In the genomic region with DNA sequence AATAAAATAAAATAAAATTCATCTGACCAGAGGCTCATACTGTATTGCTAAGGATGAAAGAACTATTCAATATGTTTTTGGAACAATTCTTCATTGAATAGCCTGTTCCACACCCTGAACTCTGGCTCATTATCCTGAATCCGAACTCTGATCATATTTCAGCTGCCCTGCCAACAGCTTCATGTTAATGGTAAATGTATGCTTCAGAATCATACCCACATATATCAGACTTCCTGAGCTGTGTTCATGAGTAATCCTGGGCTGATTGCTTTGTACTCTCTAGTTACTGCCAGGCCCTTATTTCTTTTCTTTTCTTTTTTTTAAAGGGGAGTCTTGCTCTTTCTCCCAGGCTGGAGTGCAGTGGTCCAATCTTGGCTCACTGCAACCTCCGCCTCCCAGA, we compare ENCODE assay signal across 13 cellular contexts. TPM values are rescaled to one million over a fixed set of nuclear protein-coding genes. Genes with fewer than 3 reads are reported as not detected.
DNase-seq lines count a peak whose midpoint lies in the region; TF ChIP-seq lines count a peak whose summit lies in the region.
"Had no signal": no experiment of that assay in that cellular context is flagged by ENCODE, and none has a peak within 500 bp of the region (broad histone marks: within the 10 kb centered on the region; RNA-seq: fewer than 3 reads in every experiment).

No MANE protein-coding gene starts in this region.

- TF ChIP-seq CTCF in AG04450 (IDR thresholded peaks at IDR 0.05; ENCODE audit: low read depth, low read length) (no peak), astrocyte of the spinal cord (IDR thresholded peaks at IDR 0.05; ENCODE audit: low read depth, low read length) (no peak)

- no peak overlapping the region for H3K27ac ChIP-seq in AG04450 (ENCODE audit: low read depth, low read length)
- H3K27ac ChIP-seq: upper lobe of right lung had no signal

- H3K27me3 ChIP-seq in AG04450 (ENCODE audit: control insufficient read depth, insufficient read depth, low read length): no peaks in the 10 kb centered on the region
- H3K27me3 ChIP-seq: upper lobe of right lung had no signal

- H3K9me3 ChIP-seq in AG04450 (ENCODE audit: control insufficient read depth, insufficient read depth, low read length): no peaks in the 10 kb centered on the region
- H3K9me3 ChIP-seq: upper lobe of right lung had no signal

- POLR2A ChIA-PET in AG04450 (lab: Yijun Ruan, JAX): interaction anchor here (0.6 to 1.1 kb wide), 4 partner anchors 12 to 151 kb away, joined by 4 to 9 read pairs (median 7); a partner anchor contains a TSS

- H3K4me3 ChIP-seq in AG04450 (ENCODE audit: low read depth, low read length) (no peak overlapping the region), astrocyte of the spinal cord (ENCODE audit: low read depth, low read length) (no peak overlapping the region)
- H3K4me3 ChIP-seq: upper lobe of right lung had no signal

- in situ Hi-C loops in astrocyte of the spinal cord (cut with HindIII; ENCODE audit: low sequenced_read_pairs): no loop called here

- DNase-seq in AG04450 (ENCODE audit: low read depth, low spot score) (peak; percentile 11), HS-5 (ENCODE audit: low read depth) (peak; percentile 51), astrocyte of the spinal cord (ENCODE audit: low read depth, low spot score) (peak; percentile 65), foreskin melanocyte (peak; percentile 32), ureter (ENCODE audit: low spot score) (no peak), SKM-1 (lab: John Stamatoyannopoulos, UW; ENCODE audit: unreplicated experiment) (no peak), COLO668 (lab: John Stamatoyannopoulos, UW; ENCODE audit: unreplicated experiment) (no peak)
- DNase-seq in stimulated activated CD4-positive, alpha-beta T cell treated with anti-CD3 and anti-CD28 coated beads, Interleukin-4, amount 100 ng/mL, for 1 hour: no peak
- DNase-seq: activated naive CD4-positive, alpha-beta T cell treated with Interleukin-2 at 50 U/mL for 16 hours; cerebellar nuclear complex; DMS79; NCI-H2081; upper lobe of right lung had no signal

- CTCF ChIA-PET in AG04450 (lab: Charles Lee): interaction anchor here (0.6 to 1.1 kb wide), 2 partner anchors 10 to 281 kb away, joined by 3 read pairs; no protein-coding TSS in a partner anchor

RNA-seq across cellular contexts. Expression of a gene that starts 11.8 kb away (rescaled TPM):
- polyA plus RNA-seq in AG04450 (2011; rRNA removed): 5.3 and 8.0 TPM in 2 replicates
- 10.5 and 14.6 TPM in 2 replicates for polyA minus RNA-seq in AG04450 (2011; rRNA and poly(A)+ RNA removed)
- 38.6 TPM for total RNA-seq in ureter

Comparison
In these comparisons a context has a peak if more than half of its experiments do, and no peak if none do; other contexts are left out.
1. DNase-seq: peak in AG04450 (single experiment), HS-5 (single experiment), astrocyte of the spinal cord (single experiment) and foreskin melanocyte (single experiment); none in ureter (single experiment), stimulated activated CD4-positive, alpha-beta T cell treated with anti-CD3 and anti-CD28 coated beads, Interleukin-4, amount 100 ng/mL, for 1 hour (single experiment), SKM-1 (single experiment) and COLO668 (single experiment).